ENCODE assay signal across 1 cellular context in genomic region chr1:40388456-40389233, GRCh38.
TF ChIP-seq lines count a peak whose summit lies in the region.

No MANE protein-coding gene starts in this region.

TF ChIP-seq in HepG2, 621 proteins besides CTCF, POLR2A, EP300 and RAD21:
- TF ChIP-seq ZBTB38 (CRISPR knock-in tag; IDR thresholded peaks at IDR 0.05) (peak; percentile 39; the same call in 1 of the 2 replicates), ZMYM4 (CRISPR knock-in tag; IDR thresholded peaks at IDR 0.05) (peak; percentile 60), ZNF225 (CRISPR knock-in tag; IDR thresholded peaks at IDR 0.05) (0 out of 2 replicates have a peak, but pooled peaks have one; percentile 58), NFYB (CRISPR knock-in tag; IDR thresholded peaks at IDR 0.05) (peak; percentile 50)
